ENCODE assay signal across 1 cellular context in the genomic region with DNA sequence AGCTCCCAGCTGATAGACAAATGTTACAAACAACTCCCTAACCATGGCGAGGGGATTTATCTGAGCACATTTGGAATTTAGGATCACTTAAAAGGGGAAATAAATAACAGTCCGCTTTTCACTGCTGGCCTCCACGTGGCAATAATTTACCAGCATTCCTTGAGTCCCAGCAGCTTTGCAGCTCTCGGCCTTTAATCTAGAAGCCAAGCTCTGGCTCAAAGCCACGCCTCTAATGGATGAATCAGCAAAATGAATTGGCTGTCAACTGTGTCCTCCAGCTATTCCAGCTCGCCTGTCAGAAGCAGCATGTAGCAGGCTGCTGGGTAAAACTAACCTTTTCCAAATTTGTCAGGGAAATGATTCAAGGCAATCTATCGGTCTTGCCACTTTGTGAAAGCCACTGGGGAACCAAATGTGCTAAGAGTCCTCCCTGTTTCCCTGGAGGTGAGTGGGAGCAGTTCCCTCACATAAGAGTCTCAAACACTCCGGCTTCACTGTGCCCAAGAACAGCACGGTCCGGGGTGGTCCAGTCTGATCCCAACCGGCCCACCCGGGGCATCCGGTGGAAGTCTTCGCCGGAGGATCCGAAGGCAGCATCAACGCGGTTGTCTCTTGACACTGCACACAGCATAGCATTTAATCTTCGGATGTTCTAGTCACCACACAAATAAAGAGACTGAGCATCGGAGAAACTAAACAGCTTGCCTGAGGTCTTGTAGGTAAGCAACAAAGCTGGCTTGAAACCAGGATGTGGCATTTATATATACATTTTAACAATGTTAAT.
TF ChIP-seq lines count a peak whose summit lies in the region.

No MANE protein-coding gene starts in this region.

TF ChIP-seq in HepG2, 621 proteins besides CTCF, POLR2A, EP300 and RAD21 (continued from another document and continues in another):
- TF ChIP-seq, protein P1, sequence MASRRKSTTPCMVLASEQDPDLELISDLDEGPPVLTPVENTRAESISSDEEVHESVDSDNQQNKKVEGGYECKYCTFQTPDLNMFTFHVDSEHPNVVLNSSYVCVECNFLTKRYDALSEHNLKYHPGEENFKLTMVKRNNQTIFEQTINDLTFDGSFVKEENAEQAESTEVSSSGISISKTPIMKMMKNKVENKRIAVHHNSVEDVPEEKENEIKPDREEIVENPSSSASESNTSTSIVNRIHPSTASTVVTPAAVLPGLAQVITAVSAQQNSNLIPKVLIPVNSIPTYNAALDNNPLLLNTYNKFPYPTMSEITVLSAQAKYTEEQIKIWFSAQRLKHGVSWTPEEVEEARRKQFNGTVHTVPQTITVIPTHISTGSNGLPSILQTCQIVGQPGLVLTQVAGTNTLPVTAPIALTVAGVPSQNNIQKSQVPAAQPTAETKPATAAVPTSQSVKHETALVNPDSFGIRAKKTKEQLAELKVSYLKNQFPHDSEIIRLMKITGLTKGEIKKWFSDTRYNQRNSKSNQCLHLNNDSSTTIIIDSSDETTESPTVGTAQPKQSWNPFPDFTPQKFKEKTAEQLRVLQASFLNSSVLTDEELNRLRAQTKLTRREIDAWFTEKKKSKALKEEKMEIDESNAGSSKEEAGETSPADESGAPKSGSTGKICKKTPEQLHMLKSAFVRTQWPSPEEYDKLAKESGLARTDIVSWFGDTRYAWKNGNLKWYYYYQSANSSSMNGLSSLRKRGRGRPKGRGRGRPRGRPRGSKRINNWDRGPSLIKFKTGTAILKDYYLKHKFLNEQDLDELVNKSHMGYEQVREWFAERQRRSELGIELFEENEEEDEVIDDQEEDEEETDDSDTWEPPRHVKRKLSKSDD (CRISPR knock-in tag; IDR thresholded peaks at IDR 0.05; ENCODE audit: low read depth): no peak
- TF ChIP-seq MATR3 (CRISPR knock-in tag; IDR thresholded peaks at IDR 0.05): no peak
- TF ChIP-seq, protein P2, sequence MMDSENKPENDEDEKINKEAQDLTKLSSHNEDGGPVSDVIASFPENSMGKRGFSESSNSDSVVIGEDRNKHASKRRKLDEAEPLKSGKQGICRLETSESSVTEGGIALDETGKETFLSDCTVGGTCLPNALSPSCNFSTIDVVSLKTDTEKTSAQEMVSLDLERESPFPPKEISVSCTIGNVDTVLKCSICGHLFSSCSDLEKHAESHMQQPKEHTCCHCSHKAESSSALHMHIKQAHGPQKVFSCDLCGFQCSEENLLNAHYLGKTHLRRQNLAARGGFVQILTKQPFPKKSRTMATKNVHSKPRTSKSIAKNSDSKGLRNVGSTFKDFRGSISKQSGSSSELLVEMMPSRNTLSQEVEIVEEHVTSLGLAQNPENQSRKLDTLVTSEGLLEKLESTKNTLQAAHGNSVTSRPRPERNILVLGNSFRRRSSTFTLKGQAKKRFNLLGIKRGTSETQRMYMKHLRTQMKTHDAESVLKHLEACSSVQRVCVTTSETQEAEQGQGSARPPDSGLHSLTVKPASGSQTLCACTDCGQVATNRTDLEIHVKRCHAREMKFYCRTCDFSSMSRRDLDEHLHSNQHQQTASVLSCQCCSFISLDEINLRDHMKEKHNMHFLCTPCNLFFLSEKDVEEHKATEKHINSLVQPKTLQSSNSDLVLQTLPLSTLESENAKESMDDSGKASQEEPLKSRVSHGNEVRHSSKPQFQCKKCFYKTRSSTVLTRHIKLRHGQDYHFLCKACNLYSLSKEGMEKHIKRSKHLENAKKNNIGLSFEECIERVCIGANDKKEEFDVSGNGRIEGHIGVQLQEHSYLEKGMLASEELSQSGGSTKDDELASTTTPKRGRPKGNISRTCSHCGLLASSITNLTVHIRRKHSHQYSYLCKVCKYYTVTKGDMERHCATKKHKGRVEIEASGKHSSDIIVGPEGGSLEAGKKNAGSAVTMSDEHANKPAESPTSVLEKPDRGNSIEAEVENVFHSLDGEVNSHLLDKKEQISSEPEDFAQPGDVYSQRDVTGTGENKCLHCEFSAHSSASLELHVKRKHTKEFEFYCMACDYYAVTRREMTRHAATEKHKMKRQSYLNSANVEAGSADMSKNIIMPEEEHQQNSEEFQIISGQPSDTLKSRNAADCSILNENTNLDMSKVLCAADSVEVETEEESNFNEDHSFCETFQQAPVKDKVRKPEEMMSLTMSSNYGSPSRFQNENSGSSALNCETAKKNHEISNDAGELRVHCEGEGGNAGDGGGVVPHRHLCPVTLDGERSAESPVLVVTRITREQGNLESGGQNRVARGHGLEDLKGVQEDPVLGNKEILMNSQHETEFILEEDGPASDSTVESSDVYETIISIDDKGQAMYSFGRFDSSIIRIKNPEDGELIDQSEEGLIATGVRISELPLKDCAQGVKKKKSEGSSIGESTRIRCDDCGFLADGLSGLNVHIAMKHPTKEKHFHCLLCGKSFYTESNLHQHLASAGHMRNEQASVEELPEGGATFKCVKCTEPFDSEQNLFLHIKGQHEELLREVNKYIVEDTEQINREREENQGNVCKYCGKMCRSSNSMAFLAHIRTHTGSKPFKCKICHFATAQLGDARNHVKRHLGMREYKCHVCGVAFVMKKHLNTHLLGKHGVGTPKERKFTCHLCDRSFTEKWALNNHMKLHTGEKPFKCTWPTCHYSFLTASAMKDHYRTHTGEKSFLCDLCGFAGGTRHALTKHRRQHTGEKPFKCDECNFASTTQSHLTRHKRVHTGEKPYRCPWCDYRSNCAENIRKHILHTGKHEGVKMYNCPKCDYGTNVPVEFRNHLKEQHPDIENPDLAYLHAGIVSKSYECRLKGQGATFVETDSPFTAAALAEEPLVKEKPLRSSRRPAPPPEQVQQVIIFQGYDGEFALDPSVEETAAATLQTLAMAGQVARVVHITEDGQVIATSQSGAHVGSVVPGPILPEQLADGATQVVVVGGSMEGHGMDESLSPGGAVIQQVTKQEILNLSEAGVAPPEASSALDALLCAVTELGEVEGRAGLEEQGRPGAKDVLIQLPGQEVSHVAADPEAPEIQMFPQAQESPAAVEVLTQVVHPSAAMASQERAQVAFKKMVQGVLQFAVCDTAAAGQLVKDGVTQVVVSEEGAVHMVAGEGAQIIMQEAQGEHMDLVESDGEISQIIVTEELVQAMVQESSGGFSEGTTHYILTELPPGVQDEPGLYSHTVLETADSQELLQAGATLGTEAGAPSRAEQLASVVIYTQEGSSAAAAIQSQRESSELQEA (CRISPR knock-in tag; IDR thresholded peaks at IDR 0.05; ENCODE audit: not compliant biosample characterization): no peak
- TF ChIP-seq ARHGAP35 (CRISPR knock-in tag; IDR thresholded peaks at IDR 0.05; ENCODE audit: borderline replicate concordance): no peak
- TF ChIP-seq ZFP1 (CRISPR knock-in tag; IDR thresholded peaks at IDR 0.05): no peak
- TF ChIP-seq ZFP36L1 (CRISPR knock-in tag; IDR thresholded peaks at IDR 0.05): no peak
- peak; percentile 90 for TF ChIP-seq ISL2 (CRISPR knock-in tag; IDR thresholded peaks at IDR 0.05)
- TF ChIP-seq ZNF703 (CRISPR knock-in tag; IDR thresholded peaks at IDR 0.05; ENCODE audit: borderline replicate concordance): 0 out of 2 replicates have a peak, but pooled peaks have one; percentile 27
- TF ChIP-seq, protein P3, sequence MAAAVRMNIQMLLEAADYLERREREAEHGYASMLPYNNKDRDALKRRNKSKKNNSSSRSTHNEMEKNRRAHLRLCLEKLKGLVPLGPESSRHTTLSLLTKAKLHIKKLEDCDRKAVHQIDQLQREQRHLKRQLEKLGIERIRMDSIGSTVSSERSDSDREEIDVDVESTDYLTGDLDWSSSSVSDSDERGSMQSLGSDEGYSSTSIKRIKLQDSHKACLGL (CRISPR knock-in tag; IDR thresholded peaks at IDR 0.05): peak; percentile 72; the same call in 1 of the 2 replicates
- TF ChIP-seq, protein P4, sequence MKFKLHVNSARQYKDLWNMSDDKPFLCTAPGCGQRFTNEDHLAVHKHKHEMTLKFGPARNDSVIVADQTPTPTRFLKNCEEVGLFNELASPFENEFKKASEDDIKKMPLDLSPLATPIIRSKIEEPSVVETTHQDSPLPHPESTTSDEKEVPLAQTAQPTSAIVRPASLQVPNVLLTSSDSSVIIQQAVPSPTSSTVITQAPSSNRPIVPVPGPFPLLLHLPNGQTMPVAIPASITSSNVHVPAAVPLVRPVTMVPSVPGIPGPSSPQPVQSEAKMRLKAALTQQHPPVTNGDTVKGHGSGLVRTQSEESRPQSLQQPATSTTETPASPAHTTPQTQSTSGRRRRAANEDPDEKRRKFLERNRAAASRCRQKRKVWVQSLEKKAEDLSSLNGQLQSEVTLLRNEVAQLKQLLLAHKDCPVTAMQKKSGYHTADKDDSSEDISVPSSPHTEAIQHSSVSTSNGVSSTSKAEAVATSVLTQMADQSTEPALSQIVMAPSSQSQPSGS (CRISPR knock-in tag; IDR thresholded peaks at IDR 0.05): no peak; the same call in 1 of the 2 replicates
- TF ChIP-seq SRF (IDR thresholded peaks at IDR 0.05; ENCODE audit: low read depth, low read length): no peak
- TF ChIP-seq, protein P5, sequence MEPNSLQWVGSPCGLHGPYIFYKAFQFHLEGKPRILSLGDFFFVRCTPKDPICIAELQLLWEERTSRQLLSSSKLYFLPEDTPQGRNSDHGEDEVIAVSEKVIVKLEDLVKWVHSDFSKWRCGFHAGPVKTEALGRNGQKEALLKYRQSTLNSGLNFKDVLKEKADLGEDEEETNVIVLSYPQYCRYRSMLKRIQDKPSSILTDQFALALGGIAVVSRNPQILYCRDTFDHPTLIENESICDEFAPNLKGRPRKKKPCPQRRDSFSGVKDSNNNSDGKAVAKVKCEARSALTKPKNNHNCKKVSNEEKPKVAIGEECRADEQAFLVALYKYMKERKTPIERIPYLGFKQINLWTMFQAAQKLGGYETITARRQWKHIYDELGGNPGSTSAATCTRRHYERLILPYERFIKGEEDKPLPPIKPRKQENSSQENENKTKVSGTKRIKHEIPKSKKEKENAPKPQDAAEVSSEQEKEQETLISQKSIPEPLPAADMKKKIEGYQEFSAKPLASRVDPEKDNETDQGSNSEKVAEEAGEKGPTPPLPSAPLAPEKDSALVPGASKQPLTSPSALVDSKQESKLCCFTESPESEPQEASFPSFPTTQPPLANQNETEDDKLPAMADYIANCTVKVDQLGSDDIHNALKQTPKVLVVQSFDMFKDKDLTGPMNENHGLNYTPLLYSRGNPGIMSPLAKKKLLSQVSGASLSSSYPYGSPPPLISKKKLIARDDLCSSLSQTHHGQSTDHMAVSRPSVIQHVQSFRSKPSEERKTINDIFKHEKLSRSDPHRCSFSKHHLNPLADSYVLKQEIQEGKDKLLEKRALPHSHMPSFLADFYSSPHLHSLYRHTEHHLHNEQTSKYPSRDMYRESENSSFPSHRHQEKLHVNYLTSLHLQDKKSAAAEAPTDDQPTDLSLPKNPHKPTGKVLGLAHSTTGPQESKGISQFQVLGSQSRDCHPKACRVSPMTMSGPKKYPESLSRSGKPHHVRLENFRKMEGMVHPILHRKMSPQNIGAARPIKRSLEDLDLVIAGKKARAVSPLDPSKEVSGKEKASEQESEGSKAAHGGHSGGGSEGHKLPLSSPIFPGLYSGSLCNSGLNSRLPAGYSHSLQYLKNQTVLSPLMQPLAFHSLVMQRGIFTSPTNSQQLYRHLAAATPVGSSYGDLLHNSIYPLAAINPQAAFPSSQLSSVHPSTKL (CRISPR knock-in tag; IDR thresholded peaks at IDR 0.05): peak; percentile 92
- no peak for TF ChIP-seq NPAS2 (CRISPR knock-in tag; IDR thresholded peaks at IDR 0.05; ENCODE audit: borderline replicate concordance)
- TF ChIP-seq, protein P6, sequence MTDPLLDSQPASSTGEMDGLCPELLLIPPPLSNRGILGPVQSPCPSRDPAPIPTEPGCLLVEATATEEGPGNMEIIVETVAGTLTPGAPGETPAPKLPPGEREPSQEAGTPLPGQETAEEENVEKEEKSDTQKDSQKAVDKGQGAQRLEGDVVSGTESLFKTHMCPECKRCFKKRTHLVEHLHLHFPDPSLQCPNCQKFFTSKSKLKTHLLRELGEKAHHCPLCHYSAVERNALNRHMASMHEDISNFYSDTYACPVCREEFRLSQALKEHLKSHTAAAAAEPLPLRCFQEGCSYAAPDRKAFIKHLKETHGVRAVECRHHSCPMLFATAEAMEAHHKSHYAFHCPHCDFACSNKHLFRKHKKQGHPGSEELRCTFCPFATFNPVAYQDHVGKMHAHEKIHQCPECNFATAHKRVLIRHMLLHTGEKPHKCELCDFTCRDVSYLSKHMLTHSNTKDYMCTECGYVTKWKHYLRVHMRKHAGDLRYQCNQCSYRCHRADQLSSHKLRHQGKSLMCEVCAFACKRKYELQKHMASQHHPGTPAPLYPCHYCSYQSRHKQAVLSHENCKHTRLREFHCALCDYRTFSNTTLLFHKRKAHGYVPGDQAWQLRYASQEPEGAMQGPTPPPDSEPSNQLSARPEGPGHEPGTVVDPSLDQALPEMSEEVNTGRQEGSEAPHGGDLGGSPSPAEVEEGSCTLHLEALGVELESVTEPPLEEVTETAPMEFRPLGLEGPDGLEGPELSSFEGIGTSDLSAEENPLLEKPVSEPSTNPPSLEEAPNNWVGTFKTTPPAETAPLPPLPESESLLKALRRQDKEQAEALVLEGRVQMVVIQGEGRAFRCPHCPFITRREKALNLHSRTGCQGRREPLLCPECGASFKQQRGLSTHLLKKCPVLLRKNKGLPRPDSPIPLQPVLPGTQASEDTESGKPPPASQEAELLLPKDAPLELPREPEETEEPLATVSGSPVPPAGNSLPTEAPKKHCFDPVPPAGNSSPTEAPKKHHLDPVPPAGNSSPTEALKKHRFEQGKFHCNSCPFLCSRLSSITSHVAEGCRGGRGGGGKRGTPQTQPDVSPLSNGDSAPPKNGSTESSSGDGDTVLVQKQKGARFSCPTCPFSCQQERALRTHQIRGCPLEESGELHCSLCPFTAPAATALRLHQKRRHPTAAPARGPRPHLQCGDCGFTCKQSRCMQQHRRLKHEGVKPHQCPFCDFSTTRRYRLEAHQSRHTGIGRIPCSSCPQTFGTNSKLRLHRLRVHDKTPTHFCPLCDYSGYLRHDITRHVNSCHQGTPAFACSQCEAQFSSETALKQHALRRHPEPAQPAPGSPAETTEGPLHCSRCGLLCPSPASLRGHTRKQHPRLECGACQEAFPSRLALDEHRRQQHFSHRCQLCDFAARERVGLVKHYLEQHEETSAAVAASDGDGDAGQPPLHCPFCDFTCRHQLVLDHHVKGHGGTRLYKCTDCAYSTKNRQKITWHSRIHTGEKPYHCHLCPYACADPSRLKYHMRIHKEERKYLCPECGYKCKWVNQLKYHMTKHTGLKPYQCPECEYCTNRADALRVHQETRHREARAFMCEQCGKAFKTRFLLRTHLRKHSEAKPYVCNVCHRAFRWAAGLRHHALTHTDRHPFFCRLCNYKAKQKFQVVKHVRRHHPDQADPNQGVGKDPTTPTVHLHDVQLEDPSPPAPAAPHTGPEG (CRISPR knock-in tag; IDR thresholded peaks at IDR 0.05): peak; percentile 90
- peak; percentile 66; the same call in 1 of the 2 replicates for TF ChIP-seq GATA4 (IDR thresholded peaks at IDR 0.05; ENCODE audit: borderline replicate concordance, low read depth)
- TF ChIP-seq ZSCAN21 (CRISPR knock-in tag; IDR thresholded peaks at IDR 0.05; ENCODE audit: borderline replicate concordance): no peak
- peak; percentile 59 for TF ChIP-seq EHMT2 (IDR thresholded peaks at IDR 0.05; ENCODE audit: borderline replicate concordance, low read depth, low read length)
- no peak for TF ChIP-seq ATRX (CRISPR knock-in tag; IDR thresholded peaks at IDR 0.05; ENCODE audit: borderline replicate concordance)
- TF ChIP-seq HOXA9 (CRISPR knock-in tag; IDR thresholded peaks at IDR 0.05; ENCODE audit: borderline replicate concordance): no peak
- TF ChIP-seq IRX3 (CRISPR knock-in tag; IDR thresholded peaks at IDR 0.05; ENCODE audit: borderline replicate concordance, low read depth): peak; percentile 50; the same call in 1 of the 2 replicates
- peak; percentile 94 for TF ChIP-seq ZFP90 (CRISPR knock-in tag; IDR thresholded peaks at IDR 0.05; ENCODE audit: borderline replicate concordance)
- TF ChIP-seq RXRA (CRISPR knock-in tag; IDR thresholded peaks at IDR 0.05): 0 out of 2 replicates have a peak, but pooled peaks have one; percentile 36
- peak; percentile 73; the same call in 1 of the 2 replicates for TF ChIP-seq MEIS1 (CRISPR knock-in tag; IDR thresholded peaks at IDR 0.05; ENCODE audit: borderline replicate concordance)
- TF ChIP-seq, protein P7, sequence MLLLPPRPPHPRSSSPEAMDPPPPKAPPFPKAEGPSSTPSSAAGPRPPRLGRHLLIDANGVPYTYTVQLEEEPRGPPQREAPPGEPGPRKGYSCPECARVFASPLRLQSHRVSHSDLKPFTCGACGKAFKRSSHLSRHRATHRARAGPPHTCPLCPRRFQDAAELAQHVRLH (CRISPR knock-in tag; IDR thresholded peaks at IDR 0.05; ENCODE audit: borderline replicate concordance, low read depth): peak; percentile 94; the same call in 1 of the 2 replicates
- peak; percentile 80; the same call in 1 of the 2 replicates for TF ChIP-seq ZNF788 (CRISPR knock-in tag; IDR thresholded peaks at IDR 0.05; ENCODE audit: borderline replicate concordance)
